ENCODE assay signal across 11 cellular contexts in the genomic region with DNA sequence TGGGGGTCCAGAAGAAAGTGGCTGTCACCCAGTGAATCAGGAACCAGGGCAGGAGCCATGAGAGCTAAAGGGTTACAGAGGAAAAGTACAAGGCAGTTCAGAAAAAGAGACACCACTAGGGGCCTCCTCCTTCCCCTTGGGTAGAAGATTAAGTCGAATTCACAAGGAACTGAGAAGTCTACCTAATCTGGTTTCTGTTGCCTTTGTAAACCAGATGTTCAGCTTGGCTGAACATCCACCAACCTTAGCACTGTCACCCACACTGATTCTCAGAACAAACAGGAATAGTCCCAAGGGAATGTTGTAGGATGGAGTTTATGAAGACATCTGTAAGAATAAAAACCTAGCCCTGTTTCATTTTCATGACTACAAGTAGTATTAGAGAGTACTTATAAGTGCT.
DNase-seq lines count a peak whose midpoint lies in the region; ATAC-seq and TF ChIP-seq lines count a peak whose summit lies in the region.
"Had no signal": no experiment of that assay in that cellular context is flagged by ENCODE, and none has a peak within 500 bp of the region (broad histone marks: within the 10 kb centered on the region; RNA-seq: fewer than 3 reads in every experiment).

No MANE protein-coding gene starts in this region.

- peak; percentile 44 for TF ChIP-seq CTCF in epithelial cell of proximal tubule (conservative IDR thresholded peaks at IDR 0.05; ENCODE audit: low read depth, low read length)

- no peak overlapping the region for H3K27ac Mint-ChIP-seq in T-helper 2 cell treated with Interferon-gamma antibody and Interleukin-4, amounts not matched to agents 5 μg/mL and 100 μg/mL, for 36 hours
- H3K27ac Mint-ChIP-seq: activated T-cell treated with anti-CD3 and anti-CD28 coated beads, Interleukin-2, amount 50 U/mL, for 72 hours had no signal

- peaks cover 2% of the 10 kb centered on the region for H3K36me3 Mint-ChIP-seq in T-helper 2 cell treated with Interferon-gamma antibody and Interleukin-4, amounts not matched to agents 5 μg/mL and 100 μg/mL, for 36 hours (ENCODE audit: low read depth)

- H3K4me1 Mint-ChIP-seq in T-helper 2 cell treated with Interferon-gamma antibody and Interleukin-4, amounts not matched to agents 5 μg/mL and 100 μg/mL, for 36 hours (ENCODE audit: low read depth), result peaks cover under 1% of the 10 kb centered on the region

- no peak overlapping the region for H3K4me3 Mint-ChIP-seq in T-helper 2 cell treated with Interferon-gamma antibody and Interleukin-4, amounts not matched to agents 5 μg/mL and 100 μg/mL, for 36 hours
- H3K4me3 Mint-ChIP-seq: activated T-cell treated with anti-CD3 and anti-CD28 coated beads, Interleukin-2, amount 50 U/mL, for 72 hours had no signal

- H3K27me3 Mint-ChIP-seq in T-helper 2 cell treated with Interferon-gamma antibody and Interleukin-4, amounts not matched to agents 5 μg/mL and 100 μg/mL, for 36 hours (ENCODE audit: low read depth), result no peaks in the 10 kb centered on the region

- H3K4me3 ChIP-seq in epithelial cell of proximal tubule (ENCODE audit: low read depth, low read length), result no peak overlapping the region
- H3K4me3 ChIP-seq: thyroid gland had no signal

- no peak for DNase-seq in epithelial cell of proximal tubule (ENCODE audit: low read depth)
- no peak for DNase-seq in DMS53 treated with DMSO at 0.1 percent for 48 hours (lab: John Stamatoyannopoulos, UW; ENCODE audit: unreplicated experiment)
- no peak for DNase-seq in activated CD4-positive, alpha-beta T cell treated with anti-CD3 and anti-CD28 coated beads for 48 hours
- no peak for DNase-seq in NCI-H2107 (lab: John Stamatoyannopoulos, UW)
- DNase-seq in T-helper 2 cell treated with Interferon-gamma antibody and Interleukin-4, amounts not matched to agents 5 μg/mL and 100 μg/mL, for 36 hours (ENCODE audit: low spot score), result no peak
- DNase-seq: activated T-cell treated with anti-CD3 and anti-CD28 coated beads, Interleukin-2, amount 50 U/mL, for 72 hours; occipital lobe; thyroid gland had no signal

- peak; percentile 98 for ATAC-seq in GM18499 (IDR thresholded peaks at IDR 0.05; ENCODE audit: insufficient read depth, unreplicated experiment)
- peak; percentile 98 for ATAC-seq in GM21526 (IDR thresholded peaks at IDR 0.05; ENCODE audit: low FRiP score, unreplicated experiment)
- peak; percentile 99 for ATAC-seq in HG03432 (IDR thresholded peaks at IDR 0.05; ENCODE audit: unreplicated experiment)
- ATAC-seq: activated T-cell treated with anti-CD3 and anti-CD28 coated beads, Interleukin-2, amount 50 U/mL, for 72 hours had no signal

- H3K9me3 Mint-ChIP-seq in T-helper 2 cell treated with Interferon-gamma antibody and Interleukin-4, amounts not matched to agents 5 μg/mL and 100 μg/mL, for 36 hours, result no peaks in the 10 kb centered on the region
- H3K9me3 Mint-ChIP-seq: activated T-cell treated with anti-CD3 and anti-CD28 coated beads, Interleukin-2, amount 50 U/mL, for 72 hours had no signal
